Comparison of ENCODE assay signal across 8 cellular contexts in the genomic region with DNA sequence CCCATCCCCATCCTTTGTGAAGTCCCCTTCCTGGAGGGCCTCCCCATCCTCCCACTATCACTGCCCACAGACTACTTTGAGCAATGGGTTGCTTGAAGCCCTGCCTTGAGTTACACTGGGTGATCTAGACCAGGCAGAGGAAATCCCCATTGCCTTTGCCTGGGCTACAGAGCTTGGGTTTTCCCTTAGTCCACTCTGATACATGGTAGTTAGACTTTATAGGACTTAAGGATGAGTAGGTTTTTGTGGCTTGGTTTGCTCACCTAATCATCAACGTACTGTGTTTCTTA. TPM values are rescaled to one million over a fixed set of nuclear protein-coding genes. Genes with fewer than 3 reads are reported as not detected.
DNase-seq lines count a peak whose midpoint lies in the region; ATAC-seq and FAIRE-seq lines count a peak whose summit lies in the region.

No MANE protein-coding gene starts in this region.

- no peak for FAIRE-seq in RCC 7860 (lab: Jason Lieb, UNC)

- peak overlapping the region; percentile 67 for H3K4me3 Mint-ChIP-seq in activated CD4-positive, alpha-beta memory T cell treated with anti-CD3 and anti-CD28 coated beads for 36 hours

- no peaks in the 10 kb centered on the region for H3K27me3 Mint-ChIP-seq in activated CD4-positive, alpha-beta memory T cell treated with anti-CD3 and anti-CD28 coated beads for 36 hours

- peak overlapping the region; percentile 96 for H3K27ac Mint-ChIP-seq in activated CD4-positive, alpha-beta memory T cell treated with anti-CD3 and anti-CD28 coated beads for 36 hours

- H3K4me1 Mint-ChIP-seq in activated CD4-positive, alpha-beta memory T cell treated with anti-CD3 and anti-CD28 coated beads for 36 hours (ENCODE audit: low read depth) = peaks cover 91% of the 10 kb centered on the region

- peaks cover 9% of the 10 kb centered on the region for H3K36me3 Mint-ChIP-seq in activated CD4-positive, alpha-beta memory T cell treated with anti-CD3 and anti-CD28 coated beads for 36 hours

- intact Hi-C loops in activated CD4-positive, alpha-beta memory T cell treated with anti-CD3 and anti-CD28 coated beads for 36 hours (cut with micrococcal nuclease) = loop anchor here (1.0 to 10.0 kb wide), 5 partner anchors 25 to 178 kb away; a partner anchor contains a TSS

- POLR2A ChIA-PET in activated CD4-positive, alpha-beta memory T cell treated with anti-CD3 and anti-CD28 coated beads for 36 hours (lab: Charles Lee) = interaction anchor here (0.9 to 2.5 kb wide), 9 partner anchors 9 to 57 kb away, joined by 3 to 18 read pairs (median 5); a partner anchor contains a TSS

- ATAC-seq in GM18873 (IDR thresholded peaks at IDR 0.05; ENCODE audit: low FRiP score, unreplicated experiment) (peak; percentile 46), HG02970 (IDR thresholded peaks at IDR 0.05; ENCODE audit: low FRiP score, unreplicated experiment) (peak; percentile 49)

- peaks cover 3% of the 10 kb centered on the region for H3K9me3 Mint-ChIP-seq in activated CD4-positive, alpha-beta memory T cell treated with anti-CD3 and anti-CD28 coated beads for 36 hours

- peak; percentile 83 for DNase-seq in activated CD4-positive, alpha-beta memory T cell treated with anti-CD3 and anti-CD28 coated beads for 36 hours
- peak; percentile 67 for DNase-seq in stimulated activated CD4-positive, alpha-beta T cell treated with anti-CD3 and anti-CD28 coated beads, Interleukin-1b, Interleukin-23, amount 100 ng/mL, for 48 hours
- DNase-seq in hypothalamus (lab: John Stamatoyannopoulos, UW) (no peak), NCI-H2107 (lab: John Stamatoyannopoulos, UW) (no peak), RCC 7860 (ENCODE audit: low spot score) (no peak), NCI-H82 (lab: John Stamatoyannopoulos, UW) (no peak)

- CTCF ChIA-PET in activated CD4-positive, alpha-beta memory T cell treated with anti-CD3 and anti-CD28 coated beads for 36 hours (lab: Charles Lee) = interaction anchor here (1.0 to 4.1 kb wide), 6 partner anchors 8 to 56 kb away, joined by 3 to 14 read pairs (median 5); a partner anchor contains a TSS

RNA-seq across cellular contexts. Expression of a gene that starts 56.6 kb away (rescaled TPM):
- total RNA-seq in activated CD4-positive, alpha-beta memory T cell treated with anti-CD3 and anti-CD28 coated beads for 36 hours = 10 to 100 TPM; 32.7 to 33.3 TPM

Comparison
In these comparisons a context has a peak if more than half of its experiments do, and no peak if none do; other contexts are left out.
1. DNase-seq: peak in activated CD4-positive, alpha-beta memory T cell treated with anti-CD3 and anti-CD28 coated beads for 36 hours (single experiment) and stimulated activated CD4-positive, alpha-beta T cell treated with anti-CD3 and anti-CD28 coated beads, Interleukin-1b, Interleukin-23, amount 100 ng/mL, for 48 hours (single experiment); none in hypothalamus (0 of 51), NCI-H2107 (single experiment), RCC 7860 (single experiment) and NCI-H82 (single experiment).